In the genomic region with DNA sequence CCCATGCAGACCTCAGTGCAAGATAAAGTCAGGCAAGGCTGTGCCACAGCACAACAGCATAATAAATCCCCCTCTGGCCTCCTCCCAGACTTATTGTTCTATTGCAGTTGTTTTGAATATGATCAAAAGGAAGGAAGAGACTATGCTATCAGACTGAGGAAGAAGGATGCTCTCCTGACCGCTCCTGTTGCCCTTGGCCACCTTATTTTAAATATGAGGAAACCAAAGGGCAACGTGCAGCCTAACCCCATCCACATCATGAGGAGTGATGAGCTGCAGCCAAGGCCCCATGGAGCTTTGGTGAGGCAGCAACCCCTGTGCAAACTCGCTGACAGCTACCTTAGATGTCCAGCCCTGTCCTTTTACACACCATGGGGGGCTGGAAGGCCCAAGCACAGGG, we compare ENCODE assay signal across 1 cellular context.
TF ChIP-seq lines count a peak whose summit lies in the region.

No MANE protein-coding gene starts in this region.

TF ChIP-seq in endothelial cell of umbilical vein, 7 proteins besides CTCF, POLR2A, EP300 and RAD21:
- TF ChIP-seq JUN (IDR thresholded peaks at IDR 0.05; ENCODE audit: borderline replicate concordance, insufficient read depth, insufficient read length, low read depth) (no peak), EZH2 (IDR thresholded peaks at IDR 0.05; ENCODE audit: borderline replicate concordance, low read depth, low read length, severe bottlenecking) (no peak), FOS (IDR thresholded peaks at IDR 0.05; ENCODE audit: borderline replicate concordance, insufficient read depth, low read length) (peak; percentile 44), MYC (IDR thresholded peaks at IDR 0.05; ENCODE audit: low read depth, low read length) (no peak), POLR2AphosphoS5 (IDR thresholded peaks at IDR 0.05; ENCODE audit: insufficient read depth, low read depth, low read length) (peak; percentile 54), GATA2 (IDR thresholded peaks at IDR 0.05; ENCODE audit: insufficient read depth, insufficient read length, low read depth, low read length) (peak; percentile 88)
- TF ChIP-seq, protein P1, sequence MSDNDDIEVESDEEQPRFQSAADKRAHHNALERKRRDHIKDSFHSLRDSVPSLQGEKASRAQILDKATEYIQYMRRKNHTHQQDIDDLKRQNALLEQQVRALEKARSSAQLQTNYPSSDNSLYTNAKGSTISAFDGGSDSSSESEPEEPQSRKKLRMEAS (IDR thresholded peaks at IDR 0.05; ENCODE audit: insufficient read depth, insufficient read length), result no peak
